ENCODE assay signal across 23 cellular contexts in genomic region chr3:173970206-173970605, GRCh38.
"Had no signal": no experiment of that assay in that cellular context is flagged by ENCODE, and none has a peak within 500 bp of the region (broad histone marks: within the 10 kb centered on the region; RNA-seq: fewer than 3 reads in every experiment).

No MANE protein-coding gene starts in this region.

- H3K27ac Mint-ChIP-seq: activated T-cell treated with anti-CD3 and anti-CD28 coated beads, Interleukin-2, amount 50 U/mL, for 72 hours; endodermal cell; nephron progenitor cell had no signal

- H3K9me3 Mint-ChIP-seq: endodermal cell, nephron progenitor cell had no signal

- H3K4me3 Mint-ChIP-seq: activated T-cell treated with anti-CD3 and anti-CD28 coated beads, Interleukin-2, amount 50 U/mL, for 72 hours; endodermal cell; nephron progenitor cell had no signal

- FAIRE-seq: colon, urothelium cell line had no signal

- DNase-seq: activated CD4-positive, alpha-beta T cell treated with anti-CD3 and anti-CD28 coated beads, Interleukin-2, amount 50 U/mL, for 4 hours; activated effector memory CD4-positive, alpha-beta T cell treated with anti-CD3 and anti-CD28 coated beads, Interleukin-2, amount 50 U/mL, for 16 hours; activated naive CD4-positive, alpha-beta T cell treated with anti-CD3 and anti-CD28 coated beads, Interleukin-2, amount 50 U/mL, for 16 hours; activated T-cell treated with anti-CD3 and anti-CD28 coated beads, Interleukin-2, amount 50 U/mL, for 72 hours; aorta; brain microvascular endothelial cell; central memory CD4-positive, alpha-beta T cell; dorsolateral prefrontal cortex; endodermal cell; erythroblast; gastrocnemius medialis; heart left ventricle; left ventricle myocardium inferior; mammary epithelial cell; nephron progenitor cell; occipital lobe; posterior cingulate gyrus; stimulated activated CD4-positive, alpha-beta T cell treated with anti-CD3 and anti-CD28 coated beads, Interleukin-12 subunit alpha, Interleukin-12 subunit beta, amount 100 ng/mL, for 4 hours; stimulated activated CD4-positive, alpha-beta T cell treated with anti-CD3 and anti-CD28 coated beads, Interleukin-1b, Interleukin-23, amount 100 ng/mL, for 48 hours; stimulated activated naive CD4-positive, alpha-beta T cell treated with Interleukin-2 at 50 U/mL for 16 hours; substantia nigra had no signal

- ATAC-seq: activated T-cell treated with anti-CD3 and anti-CD28 coated beads, Interleukin-2, amount 50 U/mL, for 72 hours; gastrocnemius medialis; heart left ventricle had no signal
